Comparison of ENCODE assay signal across 15 cellular contexts in the genomic region with DNA sequence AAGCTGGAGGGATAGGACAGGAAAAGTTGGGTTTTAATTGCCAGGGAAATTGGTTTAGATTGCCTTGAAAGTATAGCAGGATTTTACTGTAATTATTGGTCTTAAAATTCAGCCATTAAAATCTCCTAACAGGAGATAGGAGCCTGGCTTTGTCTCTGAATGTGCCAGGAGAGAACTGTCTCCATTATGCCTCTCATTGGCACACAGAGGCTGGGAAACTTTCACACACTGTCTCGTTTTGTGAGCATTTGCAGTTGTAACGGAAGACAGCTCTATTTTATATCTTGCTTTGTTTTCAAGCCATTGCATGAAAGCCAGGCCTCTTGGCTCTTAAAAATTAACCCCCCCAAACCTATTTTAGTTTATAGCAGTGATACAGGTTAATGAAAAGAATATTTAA. TPM values are rescaled to one million over a fixed set of nuclear protein-coding genes. Genes with fewer than 3 reads are reported as not detected.
DNase-seq lines count a peak whose midpoint lies in the region; ATAC-seq and TF ChIP-seq lines count a peak whose summit lies in the region.
"Had no signal": no experiment of that assay in that cellular context is flagged by ENCODE, and none has a peak within 500 bp of the region (broad histone marks: within the 10 kb centered on the region; RNA-seq: fewer than 3 reads in every experiment).

No MANE protein-coding gene starts in this region.

- ATAC-seq in mucosa of descending colon (no peak), GM19397 (IDR thresholded peaks at IDR 0.05; ENCODE audit: unreplicated experiment) (no peak)

- TF ChIP-seq CTCF in cardiac muscle cell (IDR thresholded peaks at IDR 0.05; ENCODE audit: low read depth, low read length) = no peak
- TF ChIP-seq CTCF in left ventricle myocardium inferior (IDR thresholded peaks at IDR 0.05; ENCODE audit: borderline replicate concordance) = no peak
- no peak for TF ChIP-seq CTCF in mucosa of descending colon (IDR thresholded peaks at IDR 0.05)

- intact Hi-C loops in left ventricle myocardium inferior (cut with micrococcal nuclease) (no loop called here), mucosa of descending colon (cut with DNase I, micrococcal nuclease) (no loop called here)

- H3K4me3 ChIP-seq in cardiac muscle cell (no peak overlapping the region), left ventricle myocardium inferior (no peak overlapping the region), mucosa of descending colon (no peak overlapping the region)
- H3K4me3 ChIP-seq: BLaER1 had no signal

- peak overlapping the region; percentile 6 for H3K27ac ChIP-seq in cardiac muscle cell
- H3K27ac ChIP-seq in left ventricle myocardium inferior (replicated peaks) = no peak overlapping the region
- H3K27ac ChIP-seq: 22Rv1, BLaER1 had no signal

- no peaks in the 10 kb centered on the region for H3K27me3 ChIP-seq in cardiac muscle cell
- no peaks in the 10 kb centered on the region for H3K27me3 ChIP-seq in left ventricle myocardium inferior (ENCODE audit: low read depth)
- H3K27me3 ChIP-seq: BLaER1 had no signal

- DNase-seq in cardiac muscle cell (ENCODE audit: low read depth in 1 of 2, low spot score in 1 of 2) (no peak), left ventricle myocardium inferior (no peak), inferior parietal cortex (ENCODE audit: extremely low spot score) (peak; percentile 59), putamen (ENCODE audit: low spot score) (peak; percentile 79), NCI-H510A treated with DMSO at 0.1 percent for 48 hours (lab: John Stamatoyannopoulos, UW) (no peak), cerebellar nuclear complex (lab: John Stamatoyannopoulos, UW) (no peak), mucosa of descending colon (no peak)
- DNase-seq: CD4-positive, CD25-positive, alpha-beta regulatory T cell; DMS53; GF-D8; HCEC 1CT; HFFc6 had no signal

- no peaks in the 10 kb centered on the region for H3K4me1 ChIP-seq in cardiac muscle cell (ENCODE audit: low read depth)
- no peaks in the 10 kb centered on the region for H3K4me1 ChIP-seq in left ventricle myocardium inferior
- no peaks in the 10 kb centered on the region for H3K4me1 ChIP-seq in mucosa of descending colon (ENCODE audit: low read depth)
- H3K4me1 ChIP-seq: BLaER1 had no signal

- no peaks in the 10 kb centered on the region for H3K36me3 ChIP-seq in cardiac muscle cell
- no peaks in the 10 kb centered on the region for H3K36me3 ChIP-seq in left ventricle myocardium inferior
- H3K36me3 ChIP-seq in mucosa of descending colon (ENCODE audit: low read depth) = no peaks in the 10 kb centered on the region
- H3K36me3 ChIP-seq: BLaER1 had no signal

- no peaks in the 10 kb centered on the region for H3K9me3 ChIP-seq in cardiac muscle cell (ENCODE audit: low read depth)
- H3K9me3 ChIP-seq in left ventricle myocardium inferior (replicated peaks) = no peaks in the 10 kb centered on the region
- H3K9me3 ChIP-seq in mucosa of descending colon = no peaks in the 10 kb centered on the region

RNA-seq across cellular contexts. Expression of a gene that starts 12.5 kb away (rescaled TPM):
- total RNA-seq in cardiac muscle cell (39.7 and 54.5 TPM in 2 replicates), left ventricle myocardium inferior (4.7 TPM), mucosa of descending colon (1 to 10 TPM; 1.6 to 9.6 (median 1.8) TPM)
- polyA plus RNA-seq in cardiac muscle cell = 26.0 and 48.1 TPM in 2 replicates

Comparison
In these comparisons a context has a peak if more than half of its experiments do, and no peak if none do; other contexts are left out.
1. DNase-seq: peak in inferior parietal cortex (single experiment) and putamen (single experiment); none in cardiac muscle cell (0 of 2), left ventricle myocardium inferior (single experiment), NCI-H510A treated with DMSO at 0.1 percent for 48 hours (single experiment), cerebellar nuclear complex (0 of 2) and mucosa of descending colon (0 of 3).